In the genomic region with DNA sequence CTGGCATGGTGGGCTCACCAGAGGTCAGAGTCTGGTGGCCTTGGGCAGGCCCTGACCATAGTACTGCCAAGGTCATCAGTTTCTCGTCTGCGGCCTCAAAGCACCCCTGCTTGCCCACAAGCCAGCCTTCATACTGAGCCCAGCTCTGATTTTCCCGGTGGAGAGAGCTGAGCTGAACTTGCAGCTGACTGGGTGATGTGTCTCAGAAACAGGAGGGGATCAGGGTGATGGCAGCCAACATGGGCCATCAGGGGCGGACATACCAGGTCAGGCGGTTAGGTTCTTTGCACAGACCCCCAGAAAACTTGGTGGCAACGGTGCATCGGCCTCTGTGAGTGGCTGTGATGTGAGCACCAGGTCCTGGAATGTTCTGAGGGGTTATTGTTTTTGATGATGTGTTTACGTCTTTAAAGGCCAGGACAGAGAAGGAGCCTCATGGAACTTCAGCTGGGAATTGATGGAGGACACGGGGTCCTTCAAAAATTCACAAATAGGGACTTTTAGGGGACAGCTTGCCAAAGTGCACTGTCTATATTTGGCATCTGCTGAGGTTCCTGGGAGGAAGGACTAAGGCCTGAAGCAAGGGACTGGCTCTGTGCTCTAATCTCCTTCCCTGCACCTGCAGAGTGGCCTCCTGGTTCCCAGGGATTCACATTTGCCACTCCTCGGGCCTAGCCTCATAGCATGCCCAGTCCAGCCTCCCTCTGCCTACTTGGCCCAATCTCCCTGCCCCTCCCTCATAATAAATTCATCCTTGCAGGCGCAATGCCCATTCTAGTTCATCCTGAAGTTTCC, we compare ENCODE assay signal across 26 cellular contexts.
"Had no signal": no experiment of that assay in that cellular context is flagged by ENCODE, and none has a peak within 500 bp of the region (broad histone marks: within the 10 kb centered on the region; RNA-seq: fewer than 3 reads in every experiment).

No MANE protein-coding gene starts in this region.

- H3K27ac ChIP-seq: body of pancreas, gastrocnemius medialis, parathyroid adenoma, psoas muscle, sigmoid colon, suprapubic skin, tibial artery, VCaP had no signal

- H3K9me3 ChIP-seq: body of pancreas, gastrocnemius medialis, psoas muscle, sigmoid colon, suprapubic skin, tibial artery had no signal

- DNase-seq: activated CD4-positive, alpha-beta T cell treated with anti-CD3 and anti-CD28 coated beads for 48 hours; activated CD4-positive, alpha-beta T cell treated with anti-CD3 and anti-CD28 coated beads, Interleukin-2, amount 50 U/mL, for 48 hours; activated CD8-positive, alpha-beta memory T cell treated with anti-CD3 and anti-CD28 coated beads, Interleukin-2, amount 50 U/mL, for 4 hours; activated gamma-delta T cell; activated naive CD8-positive, alpha-beta T cell treated with anti-CD3 and anti-CD28 coated beads, Interleukin-2, amount 50 U/mL, for 24 hours; activated T-cell treated with anti-CD3 and anti-CD28 coated beads, Interleukin-2, amount 50 U/mL, for 24 hours; aorta; body of pancreas; gastrocnemius medialis; glutamatergic neuron; islet precursor cell; left colon; midbrain; naive thymus-derived CD4-positive, alpha-beta T cell; psoas muscle; sigmoid colon; small intestine; stimulated activated CD4-positive, alpha-beta T cell treated with anti-CD3 and anti-CD28 coated beads, Interleukin-4, amount 100 ng/mL, for 4 hours; SW 1271; T-helper 9 cell had no signal

- H3K4me3 ChIP-seq: body of pancreas, gastrocnemius medialis, psoas muscle, sigmoid colon, suprapubic skin, tibial artery had no signal

- H3K36me3 ChIP-seq: gastrocnemius medialis, sigmoid colon, suprapubic skin, tibial artery had no signal

- H3K79me2 ChIP-seq: parathyroid adenoma had no signal

- FAIRE-seq: small intestine, TTC549 had no signal

- H3K27me3 ChIP-seq: body of pancreas had no signal

- H3K9ac ChIP-seq: parathyroid adenoma had no signal

- H3K4me1 ChIP-seq: parathyroid adenoma had no signal

- H2AFZ ChIP-seq: parathyroid adenoma had no signal

- ATAC-seq: body of pancreas; gastrocnemius medialis; left colon; naive thymus-derived CD4-positive, alpha-beta T cell; psoas muscle; stimulated activated memory B cell treated with anti-CD40 and anti-IgM and Interleukin-4, amounts not matched to agents 10 μg/mL and 1 μg/mL and 100 μg/mL, for 72 hours had no signal
